29 cellular contexts compared by ENCODE assay signal in genomic region chr11:75728992-75729391, GRCh38. TPM values are rescaled to one million over a fixed set of nuclear protein-coding genes. Genes with fewer than 3 reads are reported as not detected.
"Had no signal": no experiment of that assay in that cellular context is flagged by ENCODE, and none has a peak within 500 bp of the region (broad histone marks: within the 10 kb centered on the region; RNA-seq: fewer than 3 reads in every experiment).

No MANE protein-coding gene starts in this region.

- H3K9me3 Mint-ChIP-seq: IgD-negative memory B cell had no signal

- H3K9ac ChIP-seq: KMS-11, SK-N-SH had no signal

- ATAC-seq: K562, Panc1, PC-3 had no signal

- H3K4me3 ChIP-seq: K562 had no signal

- H3K4me1 Mint-ChIP-seq: IgD-negative memory B cell had no signal

- H3K4me3 Mint-ChIP-seq: IgD-negative memory B cell had no signal

- DNase-seq: Kasumi-1; MV-4-11; NCI-H1048; NCI-H1105; NCI-H1417; NCI-H1436 treated with DMSO at 0.1 percent for 48 hours; NCI-H1694; NCI-H187 treated with DMSO at 0.1 percent for 48 hours; NCI-H2029 treated with DMSO at 0.1 percent for 48 hours; NCI-H2171 treated with DMSO at 0.1 percent for 48 hours; NCI-H345; NCI-H524; NCI-H526 treated with DMSO at 0.1 percent for 48 hours; NCI-H748 treated with DMSO at 0.1 percent for 48 hours; NK-92 treated with Interleukin-12 subunit alpha and Interleukin-12 subunit beta, amount 100 ng/mL, for 24 hours; PC-3; SHP77; SK-N-SH; SW 1271 had no signal

- H3K27ac ChIP-seq: HL-60, KMS-11, RWPE1 had no signal

- H3K4me2 ChIP-seq: KMS-11, SK-N-SH had no signal

- H3K9me3 ChIP-seq: SK-N-SH had no signal

RNA-seq across cellular contexts. Expression of gene MOGAT2, which starts 11.4 kb away (rescaled TPM):
- total RNA-seq: M059J, NCI-H460, OCI-LY7, PC-3, SK-MEL-5 had no signal
- polyA plus RNA-seq: IgD-negative memory B cell, K562 had no signal
